ENCODE assay signal across 8 cellular contexts in genomic region chr10:24483701-24484100, GRCh38.
DNase-seq lines count a peak whose midpoint lies in the region; ATAC-seq and TF ChIP-seq lines count a peak whose summit lies in the region.

No MANE protein-coding gene starts in this region.

- DNase-seq in DMS53 treated with DMSO at 0.1 percent for 48 hours (lab: John Stamatoyannopoulos, UW; ENCODE audit: unreplicated experiment) = peak; percentile 71
- peak; percentile 28 for DNase-seq in IMR-90
- peak; percentile 4 for DNase-seq in activated T-helper 9 cell treated with anti-CD3 and anti-CD28 coated beads, Interleukin-2, amount 50 U/mL, for 16 hours (ENCODE audit: low read depth)
- peak; percentile 68 to 73 for DNase-seq in left lung
- no peak for DNase-seq in NCI-H1930 (lab: John Stamatoyannopoulos, UW)
- DNase-seq in NCI-H128 (lab: John Stamatoyannopoulos, UW; ENCODE audit: unreplicated experiment) = no peak

- H3K27ac ChIP-seq in IMR-90 (ENCODE audit: insufficient read depth, low read length) (no peak overlapping the region), left lung (peak overlapping the region; percentile 1 to 60)

- CTCF ChIA-PET in IMR-90 (lab: Yijun Ruan, JAX) = interaction anchor here (1.0 kb wide), 1 partner anchor 79 kb away, joined by 3 read pairs; no protein-coding TSS in a partner anchor

- dilution Hi-C loops in IMR-90 (cut with HindIII; ENCODE audit: low sequenced_read_pairs, unreplicated experiment) = no loop called here

- H4K20me1 ChIP-seq in IMR-90 (ENCODE audit: insufficient read depth, low read length) = no peaks in the 10 kb centered on the region; the same call in 1 of the 2 replicates

- H3K4me1 ChIP-seq in IMR-90 (ENCODE audit: control insufficient read depth, insufficient read depth, low read length) (peaks cover 4% of the 10 kb centered on the region), left lung (peaks cover 0 to 18% of the 10 kb centered on the region in 2 donors)

- H3K4ac ChIP-seq in IMR-90 (ENCODE audit: low read depth, low read length) = no peak overlapping the region

- H3K4me2 ChIP-seq in IMR-90 (ENCODE audit: low read depth, low read length) = no peak overlapping the region

- no peak overlapping the region for H3K9ac ChIP-seq in IMR-90 (ENCODE audit: low read depth, low read length)

- no peaks in the 10 kb centered on the region for H3K79me1 ChIP-seq in IMR-90 (ENCODE audit: low read depth in 1 of 2, low read length in 2 of 2)

- no peak overlapping the region for H2BK15ac ChIP-seq in IMR-90 (ENCODE audit: low read depth, low read length)

- no peak overlapping the region for H2BK120ac ChIP-seq in IMR-90 (ENCODE audit: low read depth, low read length)

- POLR2A ChIA-PET in IMR-90 (lab: Charles Lee; ENCODE audit: unreplicated experiment) = interaction anchor here (0.6 kb wide), 1 partner anchor 27 kb away, joined by 4 read pairs; no protein-coding TSS in a partner anchor

- H2AK5ac ChIP-seq in IMR-90 (ENCODE audit: low read depth, low read length) = no peak overlapping the region

- BruUV-seq in IMR-90 (replicated peaks; lab: Mats Ljungman, UMichigan) = no TSS peak

- intact Hi-C loops in IMR-90 (cut with micrococcal nuclease) (no loop called here), left lung (cut with DNase I) (no loop called here)

- WGBS in IMR-90 (ENCODE audit: extremely low coverage in 2 of 2, insufficient read length in 1 of 2), 2 experiments = 83% methylated on average over 1 of the region's 3 CpGs; no CpG with 5 or more reads in 1 of the 2 experiments

- TF ChIP-seq RAD21 in IMR-90 (IDR thresholded peaks at IDR 0.05; ENCODE audit: low read length) = no peak

- H3K56ac ChIP-seq in IMR-90 (ENCODE audit: extremely low read depth, insufficient read depth, low read length) = no peak overlapping the region

- no peaks in the 10 kb centered on the region; the same call in 1 of the 2 replicates for H3K9me1 ChIP-seq in IMR-90 (ENCODE audit: insufficient read depth, low read length)

- H2BK5ac ChIP-seq in IMR-90 (ENCODE audit: low read depth, low read length, poor library complexity, severe bottlenecking) = no peak overlapping the region

- H3K27me3 ChIP-seq in IMR-90 (ENCODE audit: control insufficient read depth, insufficient read depth, low read length) (no peaks in the 10 kb centered on the region), left lung (no peaks in the 10 kb centered on the region)

- TF ChIP-seq POLR2A in IMR-90 (IDR thresholded peaks at IDR 0.05; ENCODE audit: low read depth, low read length) = no peak

- no peak overlapping the region for H3K18ac ChIP-seq in IMR-90 (ENCODE audit: low read depth, low read length)

- peaks cover 9% of the 10 kb centered on the region; the same call in 1 of the 2 replicates for H3K36me3 ChIP-seq in IMR-90 (ENCODE audit: control insufficient read depth, insufficient read depth, low read length)
- no peaks in the 10 kb centered on the region for H3K36me3 ChIP-seq in left lung

- H4K8ac ChIP-seq in IMR-90 (ENCODE audit: low read depth in 2 of 2, low read length in 2 of 2) = no peak overlapping the region

- no peak overlapping the region for H2AFZ ChIP-seq in IMR-90 (replicated peaks; ENCODE audit: low read length, poor library complexity)

- H2AK9ac ChIP-seq in IMR-90 (replicated peaks; ENCODE audit: low read depth, low read length, poor library complexity) = peak overlapping the region; percentile 71

- no peak overlapping the region for H3K23ac ChIP-seq in IMR-90 (ENCODE audit: low read depth, low read length)

- H3K14ac ChIP-seq in IMR-90 (replicated peaks; ENCODE audit: low read depth, low read length) = 0 out of 2 replicates have a peak overlapping the region, but pooled peaks have one; percentile 27

- H2BK20ac ChIP-seq in IMR-90 (ENCODE audit: low read depth, low read length) = no peak overlapping the region

- no peak overlapping the region for H3K4me3 ChIP-seq in IMR-90 (ENCODE audit: insufficient read depth, low read depth, low read length)
- no peak overlapping the region for H3K4me3 ChIP-seq in left lung

- no peak overlapping the region for H4K91ac ChIP-seq in IMR-90 (ENCODE audit: insufficient read depth, low read depth, low read length)

- ATAC-seq in GM21723 (IDR thresholded peaks at IDR 0.05; ENCODE audit: unreplicated experiment) (peak; percentile 76), IMR-90 (ENCODE audit: low read depth) (peak; percentile 49; the same call in 1 of the 2 replicates), left lung (peak; percentile 96), GM19467 (IDR thresholded peaks at IDR 0.05; ENCODE audit: unreplicated experiment) (no peak)

- TF ChIP-seq CTCF in IMR-90 (conservative IDR thresholded peaks at IDR 0.05; ENCODE audit: low read depth, low read length) = no peak
- TF ChIP-seq CTCF in left lung (IDR thresholded peaks at IDR 0.05) = no peak

- in situ Hi-C loops in IMR-90 (cut with MboI; ENCODE audit: low sequenced_read_pairs) = no loop called here

- H3K9me3 ChIP-seq in IMR-90 (ENCODE audit: control insufficient read depth, insufficient read depth, low read length) = peaks cover 3% of the 10 kb centered on the region; the same call in 1 of the 2 replicates
- H3K9me3 ChIP-seq in left lung = no peaks in the 10 kb centered on the region

- H4K5ac ChIP-seq in IMR-90 (ENCODE audit: low read depth, low read length) = no peak overlapping the region

TF ChIP-seq in IMR-90, 13 proteins besides CTCF, POLR2A, EP300 and RAD21:
- no peak for TF ChIP-seq SMC3 (IDR thresholded peaks at IDR 0.05; ENCODE audit: low read depth, low read length)
- no peak for TF ChIP-seq BHLHE40 (IDR thresholded peaks at IDR 0.05; ENCODE audit: low read depth, low read length)
- TF ChIP-seq, protein P1, sequence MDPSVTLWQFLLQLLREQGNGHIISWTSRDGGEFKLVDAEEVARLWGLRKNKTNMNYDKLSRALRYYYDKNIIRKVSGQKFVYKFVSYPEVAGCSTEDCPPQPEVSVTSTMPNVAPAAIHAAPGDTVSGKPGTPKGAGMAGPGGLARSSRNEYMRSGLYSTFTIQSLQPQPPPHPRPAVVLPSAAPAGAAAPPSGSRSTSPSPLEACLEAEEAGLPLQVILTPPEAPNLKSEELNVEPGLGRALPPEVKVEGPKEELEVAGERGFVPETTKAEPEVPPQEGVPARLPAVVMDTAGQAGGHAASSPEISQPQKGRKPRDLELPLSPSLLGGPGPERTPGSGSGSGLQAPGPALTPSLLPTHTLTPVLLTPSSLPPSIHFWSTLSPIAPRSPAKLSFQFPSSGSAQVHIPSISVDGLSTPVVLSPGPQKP (IDR thresholded peaks at IDR 0.05; ENCODE audit: borderline replicate concordance, low read depth, low read length) = no peak
- TF ChIP-seq MXI1 (IDR thresholded peaks at IDR 0.05; ENCODE audit: borderline replicate concordance, low read depth, low read length) = no peak
- TF ChIP-seq MAFK (IDR thresholded peaks at IDR 0.05; ENCODE audit: low read depth, low read length) = no peak
- no peak for TF ChIP-seq MAZ (IDR thresholded peaks at IDR 0.05; ENCODE audit: borderline replicate concordance, low read depth, low read length)
- no peak for TF ChIP-seq NFE2L2 (IDR thresholded peaks at IDR 0.05; ENCODE audit: low read depth, low read length)
- TF ChIP-seq, protein P2, sequence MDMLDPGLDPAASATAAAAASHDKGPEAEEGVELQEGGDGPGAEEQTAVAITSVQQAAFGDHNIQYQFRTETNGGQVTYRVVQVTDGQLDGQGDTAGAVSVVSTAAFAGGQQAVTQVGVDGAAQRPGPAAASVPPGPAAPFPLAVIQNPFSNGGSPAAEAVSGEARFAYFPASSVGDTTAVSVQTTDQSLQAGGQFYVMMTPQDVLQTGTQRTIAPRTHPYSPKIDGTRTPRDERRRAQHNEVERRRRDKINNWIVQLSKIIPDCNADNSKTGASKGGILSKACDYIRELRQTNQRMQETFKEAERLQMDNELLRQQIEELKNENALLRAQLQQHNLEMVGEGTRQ (IDR thresholded peaks at IDR 0.05; ENCODE audit: low read depth, low read length) = no peak
- TF ChIP-seq FOS (IDR thresholded peaks at IDR 0.05; ENCODE audit: low read depth, low read length) = no peak
- no peak for TF ChIP-seq CEBPB (IDR thresholded peaks at IDR 0.05; ENCODE audit: low read depth, low read length)
- TF ChIP-seq RFX5 (IDR thresholded peaks at IDR 0.05; ENCODE audit: low read depth, low read length) = no peak
- TF ChIP-seq CHD1 (IDR thresholded peaks at IDR 0.05; ENCODE audit: low read depth, low read length) = no peak
- TF ChIP-seq RCOR1 (IDR thresholded peaks at IDR 0.05; ENCODE audit: insufficient replicate concordance, low read length) = no peak

Comparison
In these comparisons a context has a peak if more than half of its experiments do, and no peak if none do; other contexts are left out.
1. DNase-seq: peak in DMS53 treated with DMSO at 0.1 percent for 48 hours (single experiment), IMR-90 (single experiment), activated T-helper 9 cell treated with anti-CD3 and anti-CD28 coated beads, Interleukin-2, amount 50 U/mL, for 16 hours (single experiment) and left lung (2 of 2); none in NCI-H1930 (0 of 2) and NCI-H128 (single experiment).